Comparison of ENCODE assay signal across 17 cellular contexts in genomic region chr16:7344806-7345416, GRCh38. TPM values are rescaled to one million over a fixed set of nuclear protein-coding genes. Genes with fewer than 3 reads are reported as not detected.
A peak's percentile ranks its signal among the peaks of the same experiment; 100 is the strongest.
DNase-seq lines count a peak whose midpoint lies in the region; ATAC-seq and TF ChIP-seq lines count a peak whose summit lies in the region.
"Had no signal": no experiment of that assay in that cellular context is flagged by ENCODE, and none has a peak within 500 bp of the region (broad histone marks: within the 10 kb centered on the region; RNA-seq: fewer than 3 reads in every experiment).

No MANE protein-coding gene starts in this region.

- TF ChIP-seq CTCF in left ventricle myocardium inferior (IDR thresholded peaks at IDR 0.05; ENCODE audit: borderline replicate concordance): no peak
- no peak for TF ChIP-seq CTCF in gastrocnemius medialis (IDR thresholded peaks at IDR 0.05 in 4 of 5, conservative IDR thresholded peaks at IDR 0.05 in 1 of 5)

- no peaks in the 10 kb centered on the region for H3K27me3 ChIP-seq in SJCRH30
- no peaks in the 10 kb centered on the region for H3K27me3 ChIP-seq in left ventricle myocardium inferior (ENCODE audit: low read depth)
- H3K27me3 ChIP-seq in gastrocnemius medialis: no peaks in the 10 kb centered on the region
- H3K27me3 ChIP-seq: BLaER1 treated with 17β-estradiol and CSF1 and Interleukin-3, amounts not matched to agents 10 nM and 100 nM had no signal

- intact Hi-C loops in left ventricle myocardium inferior (cut with micrococcal nuclease) (no loop called here), gastrocnemius medialis (cut with DNase I; ENCODE audit: low total_unique reads) (no loop called here)

- H3K4me3 ChIP-seq in SJCRH30 (no peak overlapping the region), left ventricle myocardium inferior (peak overlapping the region; percentile 29), gastrocnemius medialis (no peak overlapping the region)
- H3K4me3 ChIP-seq: BLaER1 treated with 17β-estradiol and CSF1 and Interleukin-3, amounts not matched to agents 10 nM and 100 nM; HAP-1 had no signal

- H3K4me1 ChIP-seq in SJCRH30 (peaks cover 33% of the 10 kb centered on the region), left ventricle myocardium inferior (peaks cover 64% of the 10 kb centered on the region), gastrocnemius medialis (peaks cover 55 to 70% of the 10 kb centered on the region in 2 donors)
- H3K4me1 ChIP-seq: BLaER1 treated with 17β-estradiol and CSF1 and Interleukin-3, amounts not matched to agents 10 nM and 100 nM; HAP-1 had no signal

- DNase-seq in NCI-H748 (lab: John Stamatoyannopoulos, UW; ENCODE audit: unreplicated experiment) (peak; percentile 70), NCI-H748 treated with DMSO at 0.1 percent for 48 hours (lab: John Stamatoyannopoulos, UW) (no peak), SJCRH30 (no peak), left ventricle myocardium inferior (peak; percentile 30), gastrocnemius medialis (no peak), HuH-7 (ENCODE audit: low spot score) (no peak)
- DNase-seq in stimulated activated CD4-positive, alpha-beta T cell treated with anti-CD3 and anti-CD28 coated beads, Interleukin-4, amount 100 ng/mL, for 4 hours: no peak
- no peak for DNase-seq in activated naive CD4-positive, alpha-beta T cell treated with Interleukin-2 at 50 U/mL for 16 hours
- DNase-seq: CD8-positive, alpha-beta memory T cell; DND-41; NCI-H1930; NK-92 treated with Interleukin-12 subunit alpha and Interleukin-12 subunit beta, amount 100 ng/mL, for 24 hours had no signal

- in situ Hi-C loops in gastrocnemius medialis (cut with MboI; ENCODE audit: low sequenced_read_pairs in 4 of 4): no loop called here

- peak in 1 of 2 donors; percentile 13 for ATAC-seq in gastrocnemius medialis

- no peaks in the 10 kb centered on the region for H3K36me3 ChIP-seq in SJCRH30
- no peaks in the 10 kb centered on the region for H3K36me3 ChIP-seq in left ventricle myocardium inferior
- H3K36me3 ChIP-seq in gastrocnemius medialis: no peaks in the 10 kb centered on the region
- H3K36me3 ChIP-seq: BLaER1 treated with 17β-estradiol and CSF1 and Interleukin-3, amounts not matched to agents 10 nM and 100 nM; HAP-1 had no signal

- TF ChIP-seq POLR2A in gastrocnemius medialis (IDR thresholded peaks at IDR 0.05): no peak

- H3K9me3 ChIP-seq in SJCRH30 (replicated peaks) (no peaks in the 10 kb centered on the region), left ventricle myocardium inferior (replicated peaks) (no peaks in the 10 kb centered on the region), gastrocnemius medialis (no peaks in the 10 kb centered on the region)
- H3K9me3 ChIP-seq: BLaER1 treated with 17β-estradiol and CSF1 and Interleukin-3, amounts not matched to agents 10 nM and 100 nM; HAP-1 had no signal

- H3K27ac ChIP-seq in SJCRH30: peak overlapping the region; percentile 35
- peak overlapping the region; percentile 87 for H3K27ac ChIP-seq in left ventricle myocardium inferior (replicated peaks)
- H3K27ac ChIP-seq in gastrocnemius medialis: peak overlapping the region; percentile 46 to 61 (median 58)
- H3K27ac ChIP-seq: BLaER1 treated with 17β-estradiol and CSF1 and Interleukin-3, amounts not matched to agents 10 nM and 100 nM; HL-60 had no signal

RNA-seq across cellular contexts. Expression of gene RBFOX1, which starts 12.3 kb away (rescaled TPM):
- 8.9 and 11.6 TPM in 2 replicates for total RNA-seq in SJCRH30 (2014; rRNA removed; shearing (Covaris generic))
- total RNA-seq in left ventricle myocardium inferior: 71.8 TPM
- total RNA-seq in gastrocnemius medialis: 10 to 100 TPM; 42.5 to 98.8 (median 58.6) TPM
- total RNA-seq: CD8-positive, alpha-beta memory T cell; NCI-H460; OCI-LY7 had no signal

Comparison
In these comparisons a context has a peak if more than half of its experiments do, and no peak if none do; other contexts are left out.
1. DNase-seq: peak in NCI-H748 (single experiment) and left ventricle myocardium inferior (single experiment); none in NCI-H748 treated with DMSO at 0.1 percent for 48 hours (single experiment), SJCRH30 (0 of 2), gastrocnemius medialis (0 of 2), stimulated activated CD4-positive, alpha-beta T cell treated with anti-CD3 and anti-CD28 coated beads, Interleukin-4, amount 100 ng/mL, for 4 hours (0 of 2), activated naive CD4-positive, alpha-beta T cell treated with Interleukin-2 at 50 U/mL for 16 hours (single experiment) and HuH-7 (single experiment).
2. H3K27ac ChIP-seq: peak in every context shown above with its lines; median percentile 87 in left ventricle myocardium inferior; 58 in gastrocnemius medialis; 35 in SJCRH30.